Comparison of ENCODE assay signal across 1 cellular context in genomic region chr14:99513946-99514551, GRCh38.
TF ChIP-seq lines count a peak whose summit lies in the region.

No MANE protein-coding gene starts in this region.

TF ChIP-seq in SK-N-SH, 30 proteins besides CTCF, POLR2A, EP300 and RAD21 (continued from another document):
- TF ChIP-seq TCF12 (IDR thresholded peaks at IDR 0.05) (no peak), RXRA (IDR thresholded peaks at IDR 0.05; ENCODE audit: borderline replicate concordance, low read depth) (no peak), RFX5 (IDR thresholded peaks at IDR 0.05; ENCODE audit: low read length) (no peak), MXI1 (IDR thresholded peaks at IDR 0.05; ENCODE audit: low read depth, low read length) (no peak), MEF2A (IDR thresholded peaks at IDR 0.05; ENCODE audit: borderline replicate concordance, low read depth) (no peak), TEAD4 (IDR thresholded peaks at IDR 0.05; ENCODE audit: borderline replicate concordance, insufficient read depth) (no peak), GABPA (IDR thresholded peaks at IDR 0.05; ENCODE audit: low read depth) (no peak)
- TF ChIP-seq, protein P1, sequence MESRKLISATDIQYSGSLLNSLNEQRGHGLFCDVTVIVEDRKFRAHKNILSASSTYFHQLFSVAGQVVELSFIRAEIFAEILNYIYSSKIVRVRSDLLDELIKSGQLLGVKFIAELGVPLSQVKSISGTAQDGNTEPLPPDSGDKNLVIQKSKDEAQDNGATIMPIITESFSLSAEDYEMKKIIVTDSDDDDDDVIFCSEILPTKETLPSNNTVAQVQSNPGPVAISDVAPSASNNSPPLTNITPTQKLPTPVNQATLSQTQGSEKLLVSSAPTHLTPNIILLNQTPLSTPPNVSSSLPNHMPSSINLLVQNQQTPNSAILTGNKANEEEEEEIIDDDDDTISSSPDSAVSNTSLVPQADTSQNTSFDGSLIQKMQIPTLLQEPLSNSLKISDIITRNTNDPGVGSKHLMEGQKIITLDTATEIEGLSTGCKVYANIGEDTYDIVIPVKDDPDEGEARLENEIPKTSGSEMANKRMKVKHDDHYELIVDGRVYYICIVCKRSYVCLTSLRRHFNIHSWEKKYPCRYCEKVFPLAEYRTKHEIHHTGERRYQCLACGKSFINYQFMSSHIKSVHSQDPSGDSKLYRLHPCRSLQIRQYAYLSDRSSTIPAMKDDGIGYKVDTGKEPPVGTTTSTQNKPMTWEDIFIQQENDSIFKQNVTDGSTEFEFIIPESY (IDR thresholded peaks at IDR 0.05; ENCODE audit: borderline replicate concordance, low read depth) = no peak
